In genomic region chr1:65493792-65494191, GRCh38 we compare ENCODE assay signal across 24 cellular contexts.
DNase-seq lines count a peak whose midpoint lies in the region; TF ChIP-seq lines count a peak whose summit lies in the region.
"Had no signal": no experiment of that assay in that cellular context is flagged by ENCODE, and none has a peak within 500 bp of the region (broad histone marks: within the 10 kb centered on the region; RNA-seq: fewer than 3 reads in every experiment).

No MANE protein-coding gene starts in this region.

- peak overlapping the region; percentile 15 for H3K27ac Mint-ChIP-seq in osteocyte (ENCODE audit: unreplicated experiment)
- H3K27ac Mint-ChIP-seq: activated B cell treated with CpG ODN at 0.5 μM for 24 hours; activated CD4-positive, alpha-beta memory T cell treated with anti-CD3 and anti-CD28 coated beads, Interleukin-2, amount 10 ng/mL, durations not matched to agents 7 days and 5 days; CD4-positive, CD25-positive, alpha-beta regulatory T cell; dendritic cell treated with granulocyte-macrophage colony-stimulating factor and Interleukin-4, amounts not matched to agents 40 ng/mL and 50 ng/mL, for 4 days; IgD-negative memory B cell; naive thymus-derived CD4-positive, alpha-beta T cell had no signal

- H3K4me1 ChIP-seq in BLaER1: peaks cover 5% of the 10 kb centered on the region; the same call in 1 of the 2 replicates
- H3K4me1 ChIP-seq: adrenal gland had no signal

- peaks cover 55% of the 10 kb centered on the region for H3K4me1 Mint-ChIP-seq in osteocyte (ENCODE audit: unreplicated experiment)
- H3K4me1 Mint-ChIP-seq: activated B cell treated with CpG ODN at 0.5 μM for 24 hours; activated CD4-positive, alpha-beta memory T cell treated with anti-CD3 and anti-CD28 coated beads, Interleukin-2, amount 10 ng/mL, durations not matched to agents 7 days and 5 days; CD4-positive, CD25-positive, alpha-beta regulatory T cell; IgD-negative memory B cell had no signal

- no peaks in the 10 kb centered on the region for H3K27me3 ChIP-seq in BLaER1
- H3K27me3 ChIP-seq: adrenal gland, sigmoid colon had no signal

- no peaks in the 10 kb centered on the region for H4K20me1 ChIP-seq in BLaER1

- H3K9me3 ChIP-seq in BLaER1: no peaks in the 10 kb centered on the region
- H3K9me3 ChIP-seq: adrenal gland, sigmoid colon had no signal

- peak overlapping the region; percentile 2; the same call in 1 of the 2 replicates for H3K4me2 ChIP-seq in BLaER1

- DNase-seq in RPMI7951 (ENCODE audit: low read depth) (peak; percentile 15), fibroblast of mammary gland (ENCODE audit: low read depth) (peak; percentile 49), osteocyte (ENCODE audit: extremely low spot score, unreplicated experiment) (no peak), NCI-H2107 (lab: John Stamatoyannopoulos, UW) (no peak), hippocampal formation (lab: John Stamatoyannopoulos, UW) (no peak), NCI-H2227 treated with DMSO at 0.1 percent for 48 hours (lab: John Stamatoyannopoulos, UW) (no peak)
- DNase-seq: activated B cell treated with CpG ODN at 0.5 μM for 24 hours; activated CD4-positive, alpha-beta memory T cell treated with anti-CD3 and anti-CD28 coated beads, Interleukin-2, amount 10 ng/mL, durations not matched to agents 7 days and 5 days; activated gamma-delta T cell treated with Interleukin-2 at 50 U/mL for 16 hours; adrenal gland; CD4-positive, CD25-positive, alpha-beta regulatory T cell; DMS 273 treated with DMSO at 0.1 percent for 48 hours; HCEC 1CT; MM.1S; naive thymus-derived CD4-positive, alpha-beta T cell; NCI-H146; NCI-H2171 treated with DMSO at 0.1 percent for 48 hours; NCI-H526; occipital lobe; sigmoid colon had no signal

- no peaks in the 10 kb centered on the region for H3K27me3 Mint-ChIP-seq in osteocyte (ENCODE audit: unreplicated experiment)
- H3K27me3 Mint-ChIP-seq: activated CD4-positive, alpha-beta memory T cell treated with anti-CD3 and anti-CD28 coated beads, Interleukin-2, amount 10 ng/mL, durations not matched to agents 7 days and 5 days; CD4-positive, CD25-positive, alpha-beta regulatory T cell; dendritic cell treated with granulocyte-macrophage colony-stimulating factor and Interleukin-4, amounts not matched to agents 40 ng/mL and 50 ng/mL, for 4 days; naive thymus-derived CD4-positive, alpha-beta T cell had no signal

- no peak overlapping the region for H3K4me3 ChIP-seq in BLaER1
- H3K4me3 ChIP-seq in fibroblast of mammary gland (ENCODE audit: control insufficient read depth, low read depth, low read length): no peak overlapping the region
- H3K4me3 ChIP-seq: adrenal gland, sigmoid colon had no signal

- H3K27ac ChIP-seq in BLaER1: no peak overlapping the region
- H3K27ac ChIP-seq: adrenal gland, RWPE1, sigmoid colon had no signal

- H3K4me3 Mint-ChIP-seq in osteocyte (ENCODE audit: unreplicated experiment): no peak overlapping the region
- H3K4me3 Mint-ChIP-seq: activated B cell treated with CpG ODN at 0.5 μM for 24 hours; activated CD4-positive, alpha-beta memory T cell treated with anti-CD3 and anti-CD28 coated beads, Interleukin-2, amount 10 ng/mL, durations not matched to agents 7 days and 5 days; CD4-positive, CD25-positive, alpha-beta regulatory T cell; dendritic cell treated with granulocyte-macrophage colony-stimulating factor and Interleukin-4, amounts not matched to agents 40 ng/mL and 50 ng/mL, for 4 days; IgD-negative memory B cell; naive thymus-derived CD4-positive, alpha-beta T cell had no signal

- H3K36me3 ChIP-seq in BLaER1: no peaks in the 10 kb centered on the region
- H3K36me3 ChIP-seq: adrenal gland, sigmoid colon had no signal

- no peaks in the 10 kb centered on the region for H3K36me3 Mint-ChIP-seq in osteocyte (ENCODE audit: unreplicated experiment)
- H3K36me3 Mint-ChIP-seq: CD4-positive, CD25-positive, alpha-beta regulatory T cell had no signal

- no peak overlapping the region for H3K9ac ChIP-seq in BLaER1

- TF ChIP-seq CTCF in fibroblast of mammary gland (conservative IDR thresholded peaks at IDR 0.05; ENCODE audit: control insufficient read depth, insufficient read depth, low read depth, low read length) (no peak), osteocyte (IDR thresholded peaks at IDR 0.05) (no peak)

- no peaks in the 10 kb centered on the region for H3K9me3 Mint-ChIP-seq in osteocyte (ENCODE audit: unreplicated experiment)
- H3K9me3 Mint-ChIP-seq: activated B cell treated with CpG ODN at 0.5 μM for 24 hours; activated CD4-positive, alpha-beta memory T cell treated with anti-CD3 and anti-CD28 coated beads, Interleukin-2, amount 10 ng/mL, durations not matched to agents 7 days and 5 days; dendritic cell treated with granulocyte-macrophage colony-stimulating factor and Interleukin-4, amounts not matched to agents 40 ng/mL and 50 ng/mL, for 4 days had no signal

Comparison
In these comparisons a context has a peak if more than half of its experiments do, and no peak if none do; other contexts are left out.
1. DNase-seq: peak in RPMI7951 (single experiment) and fibroblast of mammary gland (single experiment); none in osteocyte (single experiment), NCI-H2107 (single experiment), hippocampal formation (0 of 2) and NCI-H2227 treated with DMSO at 0.1 percent for 48 hours (single experiment).